ENCODE assay signal across 15 cellular contexts in the genomic region with DNA sequence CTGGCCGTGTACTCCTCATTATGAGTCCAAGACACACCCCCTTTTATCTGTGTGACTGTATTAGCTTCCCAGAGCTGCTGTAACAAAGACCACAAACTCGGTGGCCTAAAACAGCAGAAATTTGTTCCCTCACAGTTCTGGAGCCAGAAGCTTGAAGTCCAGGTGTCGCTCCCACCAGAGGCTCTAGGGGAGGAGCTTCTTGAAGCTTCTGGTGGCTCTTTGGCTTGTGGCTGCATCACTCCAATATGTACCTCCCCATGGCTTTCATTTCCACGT. TPM values are rescaled to one million over a fixed set of nuclear protein-coding genes. Genes with fewer than 3 reads are reported as not detected.
"Had no signal": no experiment of that assay in that cellular context is flagged by ENCODE, and none has a peak within 500 bp of the region (broad histone marks: within the 10 kb centered on the region; RNA-seq: fewer than 3 reads in every experiment).

No MANE protein-coding gene starts in this region.

- H3K27me3 Mint-ChIP-seq: stimulated activated naive B cell treated with anti-CD40 and anti-IgM and Interleukin-4, amounts not matched to agents 10 μg/mL and 1 μg/mL and 100 μg/mL, for 72 hours had no signal

- H3K27ac ChIP-seq: dorsolateral prefrontal cortex, foreskin keratinocyte, left lung, ovary had no signal

- H3K9me3 Mint-ChIP-seq: mesothelial cell of epicardium; stimulated activated naive B cell treated with anti-CD40 and anti-IgM and Interleukin-4, amounts not matched to agents 10 μg/mL and 1 μg/mL and 100 μg/mL, for 72 hours had no signal

- H3K4me3 ChIP-seq: dorsolateral prefrontal cortex, left lung, ovary, smooth muscle cell had no signal

- H3K36me3 ChIP-seq: left lung, ovary had no signal

- H3K4me3 Mint-ChIP-seq: mesothelial cell of epicardium had no signal

- H3K27ac Mint-ChIP-seq: brain; mesothelial cell of epicardium; stimulated activated naive B cell treated with anti-CD40 and anti-IgM and Interleukin-4, amounts not matched to agents 10 μg/mL and 1 μg/mL and 100 μg/mL, for 72 hours had no signal

- DNase-seq: activated CD4-positive, alpha-beta T cell treated with anti-CD3 and anti-CD28 coated beads, Interleukin-2, amount 50 U/mL, for 4 hours; anterior cingulate cortex; caudate nucleus; dorsolateral prefrontal cortex; foreskin keratinocyte; kidney; left lung; ovary; stimulated activated CD4-positive, alpha-beta T cell treated with anti-CD3 and anti-CD28 coated beads, Interleukin-4, amount 100 ng/mL, for 24 hours; stimulated activated naive B cell treated with anti-CD40 and anti-IgM and Interleukin-4, amounts not matched to agents 10 μg/mL and 1 μg/mL and 100 μg/mL, for 72 hours had no signal

- H3K27me3 ChIP-seq: foreskin keratinocyte, ovary had no signal

- H3K9me3 ChIP-seq: left lung, ovary had no signal

- ATAC-seq: foreskin keratinocyte; left lung; sciatic nerve; stimulated activated naive B cell treated with anti-CD40 and anti-IgM and Interleukin-4, amounts not matched to agents 10 μg/mL and 1 μg/mL and 100 μg/mL, for 72 hours had no signal

RNA-seq across cellular contexts. Expression of a gene that starts 47.4 kb away (rescaled TPM):
- total RNA-seq: lung microvascular endothelial cell had no signal
